24 cellular contexts compared by ENCODE assay signal in the genomic region with DNA sequence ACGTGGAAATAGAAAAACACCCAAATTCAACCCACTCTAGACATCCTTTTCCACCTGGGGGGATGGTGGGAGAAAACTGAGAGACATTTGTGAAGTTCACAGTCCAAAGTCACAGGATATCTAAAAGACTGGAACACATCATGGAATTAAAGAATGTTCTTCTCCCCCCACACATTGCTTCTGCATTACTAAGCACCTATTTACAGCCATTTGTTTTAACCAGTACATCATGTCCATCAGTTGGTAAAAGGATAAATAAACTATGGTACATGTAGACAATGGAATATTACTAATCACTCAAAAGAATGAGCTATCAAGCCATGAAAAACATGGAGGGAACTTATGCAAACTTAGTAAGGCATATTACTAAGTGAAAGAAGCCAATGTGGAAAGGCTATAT.
"Had no signal": no experiment of that assay in that cellular context is flagged by ENCODE, and none has a peak within 500 bp of the region (broad histone marks: within the 10 kb centered on the region; RNA-seq: fewer than 3 reads in every experiment).

No MANE protein-coding gene starts in this region.

- H3K4me3 ChIP-seq: body of pancreas, colonic mucosa, dorsolateral prefrontal cortex, left lung, ovary, prostate gland, right atrium auricular region, upper lobe of left lung had no signal

- H3K27ac Mint-ChIP-seq: activated CD4-positive, alpha-beta memory T cell treated with anti-CD3 and anti-CD28 coated beads for 36 hours; activated naive CD4-positive, alpha-beta T cell treated with anti-CD3 and anti-CD28 coated beads for 36 hours; activated naive CD8-positive, alpha-beta T cell treated with anti-CD3 and anti-CD28 coated beads, Interleukin-2, amount 10 ng/mL, durations not matched to agents 7 days and 5 days; effector memory CD8-positive, alpha-beta T cell; natural killer cell had no signal

- H3K9me3 ChIP-seq: body of pancreas, colonic mucosa, ovary, prostate gland, right atrium auricular region, upper lobe of left lung had no signal

- H3K36me3 Mint-ChIP-seq: activated CD4-positive, alpha-beta memory T cell treated with anti-CD3 and anti-CD28 coated beads for 36 hours; activated naive CD8-positive, alpha-beta T cell treated with anti-CD3 and anti-CD28 coated beads, Interleukin-2, amount 10 ng/mL, durations not matched to agents 7 days and 5 days; natural killer cell had no signal

- H3K4me1 Mint-ChIP-seq: activated naive CD8-positive, alpha-beta T cell treated with anti-CD3 and anti-CD28 coated beads, Interleukin-2, amount 10 ng/mL, durations not matched to agents 7 days and 5 days; natural killer cell had no signal

- H3K36me3 ChIP-seq: colonic mucosa, left lung, ovary, prostate gland, right atrium auricular region, upper lobe of left lung had no signal

- H3K27me3 ChIP-seq: body of pancreas, colonic mucosa, dorsolateral prefrontal cortex, left lung, ovary, right atrium auricular region, upper lobe of left lung had no signal

- ATAC-seq: body of pancreas; effector memory CD8-positive, alpha-beta T cell; esophagus mucosa; left lung; natural killer cell; stimulated activated naive CD8-positive, alpha-beta T cell treated with anti-CD3 and anti-CD28 coated beads, Interleukin-15, Interleukin-2, amounts not matched to agents 100 U/mL and 50 U/mL, for 24 hours had no signal

- H3K9me3 Mint-ChIP-seq: activated CD4-positive, alpha-beta memory T cell treated with anti-CD3 and anti-CD28 coated beads for 36 hours; activated naive CD4-positive, alpha-beta T cell treated with anti-CD3 and anti-CD28 coated beads for 36 hours; activated naive CD8-positive, alpha-beta T cell treated with anti-CD3 and anti-CD28 coated beads, Interleukin-2, amount 10 ng/mL, durations not matched to agents 7 days and 5 days had no signal

- H3K4me3 Mint-ChIP-seq: activated CD4-positive, alpha-beta memory T cell treated with anti-CD3 and anti-CD28 coated beads for 36 hours; activated naive CD4-positive, alpha-beta T cell treated with anti-CD3 and anti-CD28 coated beads for 36 hours; activated naive CD8-positive, alpha-beta T cell treated with anti-CD3 and anti-CD28 coated beads, Interleukin-2, amount 10 ng/mL, durations not matched to agents 7 days and 5 days; effector memory CD8-positive, alpha-beta T cell; natural killer cell had no signal

- H3K27me3 Mint-ChIP-seq: activated CD4-positive, alpha-beta memory T cell treated with anti-CD3 and anti-CD28 coated beads for 36 hours; activated naive CD8-positive, alpha-beta T cell treated with anti-CD3 and anti-CD28 coated beads, Interleukin-2, amount 10 ng/mL, durations not matched to agents 7 days and 5 days; effector memory CD8-positive, alpha-beta T cell had no signal

- H3K4me1 ChIP-seq: body of pancreas, colonic mucosa, left lung, prostate gland, right atrium auricular region, upper lobe of left lung had no signal

- H3K27ac ChIP-seq: body of pancreas, colonic mucosa, dorsolateral prefrontal cortex, left lung, ovary, prostate gland, right atrium auricular region, upper lobe of left lung had no signal

- DNase-seq: activated CD4-positive, alpha-beta memory T cell treated with anti-CD3 and anti-CD28 coated beads for 36 hours; activated CD4-positive, alpha-beta T cell treated with anti-CD3 and anti-CD28 coated beads for 4 hours; activated CD4-positive, CD25-positive, alpha-beta regulatory T cell; activated effector memory CD4-positive, alpha-beta T cell treated with Interleukin-2 at 50 U/mL for 16 hours; activated naive CD4-positive, alpha-beta T cell treated with anti-CD3 and anti-CD28 coated beads for 36 hours; activated naive CD8-positive, alpha-beta T cell treated with anti-CD3 and anti-CD28 coated beads, Interleukin-2, amount 10 ng/mL, durations not matched to agents 7 days and 5 days; activated T-cell treated with anti-CD3 and anti-CD28 coated beads, Interleukin-2, amount 50 U/mL, for 48 hours; body of pancreas; central memory CD4-positive, alpha-beta T cell; colonic mucosa; dorsolateral prefrontal cortex; effector memory CD8-positive, alpha-beta T cell; kidney glomerular epithelial cell; left lung; midbrain; natural killer cell; ovary; stimulated activated CD4-positive, alpha-beta T cell treated with anti-CD3 and anti-CD28 coated beads, Interleukin-4, amount 100 ng/mL, for 4 hours; stimulated activated naive CD8-positive, alpha-beta T cell treated with anti-CD3 and anti-CD28 coated beads, Interleukin-15, Interleukin-2, amounts not matched to agents 100 U/mL and 50 U/mL, for 24 hours; T-helper 9 cell; upper lobe of left lung had no signal
